In the genomic region with DNA sequence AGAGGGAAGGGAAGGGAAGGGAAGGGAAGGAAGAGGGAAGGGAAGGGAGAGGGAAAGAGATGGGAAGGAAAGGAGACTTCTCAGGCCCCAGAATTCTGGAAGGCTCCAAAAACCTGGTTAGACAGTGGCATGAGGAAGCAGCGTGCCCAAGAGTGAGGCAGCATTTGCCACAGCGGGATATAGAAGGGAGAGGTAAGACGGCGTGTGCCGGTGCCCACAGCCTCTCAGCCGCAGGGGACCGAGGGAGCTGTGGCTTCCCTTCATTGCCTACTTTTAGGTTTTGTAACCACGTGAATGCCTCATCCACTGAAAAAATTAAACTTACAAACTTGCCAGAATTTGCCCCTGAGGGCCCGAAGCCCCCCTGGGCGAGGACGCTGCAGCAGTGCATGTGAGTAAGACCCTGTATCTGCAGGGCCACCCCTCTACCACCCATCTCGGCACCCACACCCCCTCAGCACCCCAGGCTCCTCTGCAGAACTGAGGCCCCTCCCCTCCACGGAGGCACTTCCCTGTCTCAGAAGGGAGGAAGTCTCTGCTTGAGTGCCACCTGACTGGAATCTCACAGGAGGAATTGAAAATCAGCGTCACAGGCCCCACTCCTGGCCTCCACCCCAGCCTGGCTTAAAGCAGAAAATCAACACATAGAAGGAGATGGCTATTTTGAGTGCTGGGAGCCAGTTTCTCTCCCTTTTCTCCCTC, we compare ENCODE assay signal across 10 cellular contexts. TPM values are rescaled to one million over a fixed set of nuclear protein-coding genes. Genes with fewer than 3 reads are reported as not detected.
A peak's percentile ranks its signal among the peaks of the same experiment; 100 is the strongest.
DNase-seq lines count a peak whose midpoint lies in the region; TF ChIP-seq lines count a peak whose summit lies in the region.
"Had no signal": no experiment of that assay in that cellular context is flagged by ENCODE, and none has a peak within 500 bp of the region (broad histone marks: within the 10 kb centered on the region; RNA-seq: fewer than 3 reads in every experiment).

No MANE protein-coding gene starts in this region.

- H3K9me3 ChIP-seq in testis (no peaks in the 10 kb centered on the region), MG63 (no peaks in the 10 kb centered on the region)

- no peak overlapping the region for H3K4me3 ChIP-seq in testis
- no peak overlapping the region for H3K4me3 ChIP-seq in MG63

- DNase-seq in MV-4-11 (lab: John Stamatoyannopoulos, UW): peak; percentile 76
- DNase-seq in medulla oblongata (ENCODE audit: extremely low spot score): peak; percentile 87
- peak; percentile 32 for DNase-seq in testis
- DNase-seq in glomerular visceral epithelial cell (ENCODE audit: extremely low spot score): no peak
- DNase-seq in MG63: no peak
- DNase-seq in KG1 (lab: John Stamatoyannopoulos, UW): no peak
- DNase-seq: NCI-H524 treated with DMSO at 0.1 percent for 48 hours; stimulated activated CD4-positive, alpha-beta T cell treated with anti-CD3 and anti-CD28 coated beads, Interleukin-4, amount 100 ng/mL, for 1 hour; T-helper 2 cell had no signal

- no peaks in the 10 kb centered on the region for H3K27me3 ChIP-seq in testis
- H3K27me3 ChIP-seq in MG63: no peaks in the 10 kb centered on the region

- 85 to 93% methylated on average over 13 to 14 of the region's 14 CpGs for WGBS in testis, 2 donors

- H3K4me1 ChIP-seq in testis: no peaks in the 10 kb centered on the region

- intact Hi-C loops in testis (cut with DNase I; ENCODE audit: low total_unique reads): no loop called here

- TF ChIP-seq CTCF in testis (IDR thresholded peaks at IDR 0.05): no peak

- TF ChIP-seq POLR2A in testis (IDR thresholded peaks at IDR 0.05): no peak

- H3K36me3 ChIP-seq in testis (ENCODE audit: low read depth, missing control alignments) (no peaks in the 10 kb centered on the region), MG63 (no peaks in the 10 kb centered on the region)

- H3K27ac ChIP-seq in cingulate gyrus (ENCODE audit: low read depth, low read length): peak overlapping the region; percentile 69
- H3K27ac ChIP-seq in testis: no peak overlapping the region

RNA-seq across cellular contexts. Expression of a gene that starts 58.1 kb away (rescaled TPM):
- total RNA-seq in testis: not detected
- not detected for polyA plus RNA-seq in testis (ENCODE audit: insufficient read depth, low read depth, low replicate concordance)
- not detected in 2 replicates for total RNA-seq in MG63 (2014; rRNA removed; shearing (Covaris generic); ENCODE audit: low replicate concordance)

Comparison
In these comparisons a context has a peak if more than half of its experiments do, and no peak if none do; other contexts are left out.
1. DNase-seq: peak in MV-4-11 (single experiment), medulla oblongata (single experiment) and testis (single experiment); none in glomerular visceral epithelial cell (single experiment), MG63 (single experiment) and KG1 (single experiment).